Comparison of ENCODE assay signal across 34 cellular contexts in genomic region chr7:135023622-135024021, GRCh38.
"Had no signal": no experiment of that assay in that cellular context is flagged by ENCODE, and none has a peak within 500 bp of the region (broad histone marks: within the 10 kb centered on the region; RNA-seq: fewer than 3 reads in every experiment).

No MANE protein-coding gene starts in this region.

- H3K4me3 ChIP-seq: MG63 had no signal

- DNase-seq: Karpas-422, Kasumi-1, MG63, MM.1S, MV-4-11, NCI-H1048, NCI-H1092, NCI-H1092 treated with DMSO at 0.1 percent for 48 hours, NCI-H1105, NCI-H1105 treated with DMSO at 0.1 percent for 48 hours, NCI-H1417, NCI-H1417 treated with DMSO at 0.1 percent for 48 hours, NCI-H1436, NCI-H1436 treated with DMSO at 0.1 percent for 48 hours, NCI-H146, NCI-H1694, NCI-H1694 treated with DMSO at 0.1 percent for 48 hours, NCI-H187, NCI-H187 treated with DMSO at 0.1 percent for 48 hours, NCI-H1930, NCI-H2029, NCI-H2029 treated with DMSO at 0.1 percent for 48 hours, NCI-H2081, NCI-H2081 treated with DMSO at 0.1 percent for 48 hours, NCI-H2107, NCI-H2171, NCI-H2171 treated with DMSO at 0.1 percent for 48 hours, NCI-H2227 treated with DMSO at 0.1 percent for 48 hours, NCI-H226, NCI-H345, NCI-H446, NCI-H446 treated with DMSO at 0.1 percent for 48 hours, NCI-H510A, NCI-H510A treated with DMSO at 0.1 percent for 48 hours had no signal

- H3K36me3 ChIP-seq: MG63 had no signal

- H3K9me3 ChIP-seq: MG63 had no signal

- H3K27me3 ChIP-seq: MG63 had no signal
